Comparison of ENCODE assay signal across 8 cellular contexts in the genomic region with DNA sequence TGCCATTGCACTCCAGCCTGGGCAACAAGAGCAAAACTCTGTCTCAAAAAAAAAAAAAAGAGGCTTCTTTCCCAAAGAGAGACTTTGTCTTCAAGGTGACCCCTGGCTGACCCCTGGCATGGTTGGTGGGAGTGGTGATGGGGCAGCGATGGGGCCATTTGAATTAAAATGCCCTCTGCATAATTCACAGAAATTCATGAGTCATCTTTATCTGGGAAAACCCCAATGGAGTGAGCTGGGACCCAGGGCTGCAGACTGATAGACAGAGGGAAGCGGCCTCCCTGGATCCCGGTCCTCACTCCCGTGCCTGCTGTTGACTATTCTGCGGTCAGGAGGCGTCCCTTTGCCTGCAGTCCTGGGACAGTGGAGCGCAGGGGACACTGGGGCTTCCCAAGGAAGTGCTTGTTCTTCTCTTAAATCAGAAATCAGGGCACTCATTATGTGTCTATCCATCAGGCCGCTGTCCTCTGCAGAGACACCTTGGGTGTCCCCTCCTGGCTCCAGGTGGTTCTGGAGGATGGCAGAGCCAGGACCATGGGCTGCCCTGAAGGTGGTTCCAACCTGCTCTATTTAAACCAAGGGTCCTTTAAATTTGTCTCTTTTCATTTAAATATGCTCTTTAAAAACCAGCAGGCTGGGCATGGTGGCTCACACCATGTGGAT. TPM values are rescaled to one million over a fixed set of nuclear protein-coding genes. Genes with fewer than 3 reads are reported as not detected.
A peak's percentile ranks its signal among the peaks of the same experiment; 100 is the strongest.
DNase-seq lines count a peak whose midpoint lies in the region; ATAC-seq, FAIRE-seq and TF ChIP-seq lines count a peak whose summit lies in the region.
"Not testable (repeated sequence)": the region's sequence is repeated elsewhere in the genome, so short reads cannot be mapped to it uniquely, and the experiment has no call there.

No MANE protein-coding gene starts in this region.

- CTCF ChIA-PET in A549 (lab: Yijun Ruan, JAX): interaction anchor here (0.7 to 1.9 kb wide), 6 partner anchors 16 to 407 kb away, joined by 3 to 6 read pairs (median 4); partner anchors contain the start of gene BCAS4

- H3K27me3 ChIP-seq in esophagus muscularis mucosa, left lung: not testable (repeated sequence)

- not testable (repeated sequence) for H3K36me3 ChIP-seq in esophagus muscularis mucosa, left lung

- TF ChIP-seq POLR2A in A549 (IDR thresholded peaks at IDR 0.05; ENCODE audit: low read length); esophagus muscularis mucosa (IDR thresholded peaks at IDR 0.05; ENCODE audit: low read depth): not testable (repeated sequence)

- H3K9me3 ChIP-seq in A549, esophagus muscularis mucosa, left lung: not testable (repeated sequence)

- peak; percentile 75 to 81 for ATAC-seq in A549
- ATAC-seq in left lung: peak; percentile 23

- not testable (repeated sequence) for H3K4me3 ChIP-seq in A549, esophagus muscularis mucosa, left lung

- 43% methylated on average over 4 of the region's 8 CpGs for WGBS in A549 (ENCODE audit: missing lambda C conversion rate)
- WGBS in esophagus muscularis mucosa: 62% methylated on average over 1 of the region's 8 CpGs

- H3K27ac ChIP-seq in A549: peak overlapping the region; percentile 39 to 84; a peak in 4 of 6 replicates
- not testable (repeated sequence) for H3K27ac ChIP-seq in esophagus muscularis mucosa (replicated peaks in 1 of 4); left lung

- POLR2A ChIA-PET in A549 (lab: Yijun Ruan, JAX): not testable (repeated sequence)

- peak overlapping the region; percentile 29; the same call in 2 of the 3 replicates for H3K4me2 ChIP-seq in A549

- intact Hi-C loops in esophagus muscularis mucosa (cut with DNase I); left lung (cut with DNase I): not testable (repeated sequence)

- H3K4me1 ChIP-seq in A549: peaks cover 36% of the 10 kb centered on the region
- H3K4me1 ChIP-seq in esophagus muscularis mucosa, left lung: not testable (repeated sequence)

- not testable (repeated sequence) for TF ChIP-seq CTCF in A549 (IDR thresholded peaks at IDR 0.05); esophagus muscularis mucosa (IDR thresholded peaks at IDR 0.05); left lung (IDR thresholded peaks at IDR 0.05)

- DNase-seq in A549 (ENCODE audit: low read depth in 1 of 2, low spot score in 1 of 2) (peak in 1 of 2 experiments; percentile 46), ELR (ENCODE audit: low read depth) (peak; percentile 56), RCC 7860 (ENCODE audit: low spot score) (peak; percentile 81), astrocyte of the hippocampus (ENCODE audit: low read depth, low spot score) (peak; percentile 65), esophagus muscularis mucosa (ENCODE audit: extremely low spot score) (peak; percentile 21)
- DNase-seq in HTR-8/SVneo (ENCODE audit: insufficient read length, low spot score); left lung: not testable (repeated sequence)
- DNase-seq in stimulated activated CD8-positive, alpha-beta memory T cell treated with anti-CD3 and anti-CD28 coated beads, Interleukin-4, amount 100 ng/mL, for 48 hours: peak; percentile 21

- FAIRE-seq in A549 (lab: Jason Lieb, UNC) (peak; percentile 78), HTR-8/SVneo (lab: Jason Lieb, UNC) (peak; percentile 96), RCC 7860 (lab: Jason Lieb, UNC) (peak; percentile 99)

- not testable (repeated sequence) for TF ChIP-seq RAD21 in A549 (conservative IDR thresholded peaks at IDR 0.05 in 1 of 2, IDR thresholded peaks at IDR 0.05 in 1 of 2)

- not testable (repeated sequence) for TF ChIP-seq EP300 in A549 (IDR thresholded peaks at IDR 0.05); esophagus muscularis mucosa (IDR thresholded peaks at IDR 0.05)

TF ChIP-seq in A549, 52 proteins besides CTCF, POLR2A, EP300 and RAD21:
- not testable (repeated sequence) for TF ChIP-seq FOSL2 (IDR thresholded peaks at IDR 0.05)
- TF ChIP-seq FOSL2 (CRISPR knock-in tag; IDR thresholded peaks at IDR 0.05): peak; percentile 60
- TF ChIP-seq ESRRA (IDR thresholded peaks at IDR 0.05; ENCODE audit: borderline replicate concordance, low read length): peak; percentile 41; the same call in 1 of the 2 replicates
- peak; percentile 79 for TF ChIP-seq MAFK (IDR thresholded peaks at IDR 0.05; ENCODE audit: partially characterized antibody)
- TF ChIP-seq, protein P1, sequence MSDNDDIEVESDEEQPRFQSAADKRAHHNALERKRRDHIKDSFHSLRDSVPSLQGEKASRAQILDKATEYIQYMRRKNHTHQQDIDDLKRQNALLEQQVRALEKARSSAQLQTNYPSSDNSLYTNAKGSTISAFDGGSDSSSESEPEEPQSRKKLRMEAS (IDR thresholded peaks at IDR 0.05): peak; percentile 12; the same call in 1 of the 2 replicates

RNA-seq across cellular contexts. Expression of gene BCAS4, which starts 23.3 kb away (rescaled TPM):
- 15.5 and 16.9 TPM in 2 replicates for polyA plus RNA-seq in A549 (2011; rRNA removed)
- 48.8 and 49.8 TPM in 2 replicates for polyA plus RNA-seq in A549 (2012; cell fraction: cytosol; rRNA removed)
- polyA plus RNA-seq in A549 (2012; cell fraction: nucleus; rRNA removed): 14.4 and 23.6 TPM in 2 replicates
- polyA plus RNA-seq in A549 (2017; fragmentation: RNase III; extraction: RNeasy Plus Mini Kit Qiagen cat#74134 plus additional on column Dnase treatment): 45.9 to 48.4 TPM (median 46.6 TPM) in 3 replicates
- polyA minus RNA-seq in A549 (2011; rRNA and poly(A)+ RNA removed): 8.7 and 10.3 TPM in 2 replicates
- 1 to 10 TPM; 3.1 to 5.4 (median 4.5) TPM for total RNA-seq in esophagus muscularis mucosa
- 1 to 10 TPM; 2.9 to 4.6 TPM for total RNA-seq in left lung

RNA-seq across cellular contexts. Expression of gene PARD6B, which starts 40.2 kb away (rescaled TPM):
- polyA plus RNA-seq in A549 (2011; rRNA removed) (6.2 and 6.4 TPM in 2 replicates), A549 (2017; fragmentation: RNase III; extraction: RNeasy Plus Mini Kit Qiagen cat#74134 plus additional on column Dnase treatment) (2.7 to 3.1 TPM (median 2.8 TPM) in 3 replicates)
- 1.6 and 1.7 TPM in 2 replicates for polyA plus RNA-seq in A549 (2012; cell fraction: cytosol; rRNA removed)
- 1.3 and 1.7 TPM in 2 replicates for polyA plus RNA-seq in A549 (2012; cell fraction: nucleus; rRNA removed)
- 11.1 and 11.2 TPM in 2 replicates for polyA minus RNA-seq in A549 (2011; rRNA and poly(A)+ RNA removed)
- total RNA-seq in esophagus muscularis mucosa (1 to 10 TPM in 3 of 4 donors, under 1 TPM in 1; 0.99 to 4.2 (median 2.8) TPM), left lung (10 to 100 TPM; 23.5 to 37.3 TPM)

Comparison
In these comparisons a context has a peak if more than half of its experiments do, and no peak if none do; other contexts are left out.
1. RNA of gene PARD6B, which starts 40.2 kb away (total RNA-seq): 23.5 to 37.3 TPM in left lung; 0.99 to 4.2 TPM in esophagus muscularis mucosa; every median in the first group is over 4 times any median in the second.